18 cellular contexts compared by ENCODE assay signal in genomic region chr18:5369513-5369912, GRCh38.
A peak's percentile ranks its signal among the peaks of the same experiment; 100 is the strongest.
DNase-seq lines count a peak whose midpoint lies in the region; ATAC-seq, FAIRE-seq and TF ChIP-seq lines count a peak whose summit lies in the region.
"Had no signal": no experiment of that assay in that cellular context is flagged by ENCODE, and none has a peak within 500 bp of the region (broad histone marks: within the 10 kb centered on the region; RNA-seq: fewer than 3 reads in every experiment).

No MANE protein-coding gene starts in this region.

- no peaks in the 10 kb centered on the region for H3K27me3 Mint-ChIP-seq in GM23338 (ENCODE audit: insufficient read depth, low read depth, poor library complexity)

- DNase-seq in NCI-H748 (lab: John Stamatoyannopoulos, UW; ENCODE audit: unreplicated experiment) (peak; percentile 35), NCI-H748 treated with DMSO at 0.1 percent for 48 hours (lab: John Stamatoyannopoulos, UW) (no peak), GM23338 (ENCODE audit: low spot score) (no peak), GM12878 (ENCODE audit: low read depth, low spot score) (no peak), neuronal stem cell (ENCODE audit: low spot score) (no peak)
- DNase-seq: CD8-positive, alpha-beta memory T cell; COR-L47; GOT3; H9 had no signal

- 34% methylated on average over 2 of the region's 2 CpGs for WGBS in GM12878 (ENCODE audit: insufficient coverage, insufficient replicate concordance, low lambda C conversion rate, missing lambda C conversion rate)
- WGBS in neuronal stem cell (ENCODE audit: extremely low coverage in 2 of 2, insufficient read length in 2 of 2, insufficient replicate concordance in 1 of 2), 2 donors = no CpG with 5 or more reads among the region's 2 CpGs

- POLR2A ChIA-PET in GM12878 (lab: Charles Lee) = no interaction called here

- peaks cover 6% of the 10 kb centered on the region; the same call in 2 of the 3 replicates for H3K4me1 Mint-ChIP-seq in GM23338
- H3K4me1 Mint-ChIP-seq: B cell; CD8-positive, alpha-beta memory T cell had no signal

- H3K4me3 Mint-ChIP-seq in GM23338 = no peak overlapping the region
- H3K4me3 Mint-ChIP-seq: B cell; CD8-positive, alpha-beta memory T cell; H9 had no signal

- H2AFZ ChIP-seq in GM23338 (peak overlapping the region; percentile 32; the same call in 1 of the 2 replicates), GM12878 (ENCODE audit: control insufficient read depth, low read depth, low read length) (no peak overlapping the region), neuronal stem cell (ENCODE audit: low read length) (peak overlapping the region; percentile 68)

- H3K4me3 ChIP-seq in GM23338 = no peak overlapping the region
- no peak overlapping the region for H3K4me3 ChIP-seq in GM12878
- H3K4me3 ChIP-seq in neuronal stem cell (ENCODE audit: low read length in 2 of 2) = no peak overlapping the region
- H3K4me3 ChIP-seq: BLaER1 treated with 17β-estradiol and CSF1 and Interleukin-3, amounts not matched to agents 10 nM and 100 nM had no signal

- no peaks in the 10 kb centered on the region for H3K36me3 Mint-ChIP-seq in GM23338 (ENCODE audit: low read depth)
- H3K36me3 Mint-ChIP-seq: CD8-positive, alpha-beta memory T cell had no signal

- BruUV-seq in GM12878 (replicated peaks; lab: Mats Ljungman, UMichigan) = no TSS peak

- CTCF ChIA-PET in GM12878 (lab: Yijun Ruan, JAX) = no interaction called here

- H3K4me2 ChIP-seq in GM23338 (no peak overlapping the region), GM12878 (ENCODE audit: control insufficient read depth, insufficient read depth) (no peak overlapping the region), neuronal stem cell (ENCODE audit: insufficient read depth, low read length, poor library complexity, severe bottlenecking) (no peak overlapping the region)
- H3K4me2 ChIP-seq: BLaER1 treated with 17β-estradiol and CSF1 and Interleukin-3, amounts not matched to agents 10 nM and 100 nM had no signal

- no peak overlapping the region for H2BK12ac ChIP-seq in neuronal stem cell (ENCODE audit: low read length)

- TF ChIP-seq POLR2A in GM12878 (IDR thresholded peaks at IDR 0.05; ENCODE audit: low read depth, low read length) = no peak

- H3K36me3 ChIP-seq in GM23338 (ENCODE audit: insufficient read depth) (no peaks in the 10 kb centered on the region), GM12878 (ENCODE audit: control insufficient read depth in 2 of 2, insufficient read depth in 2 of 2, low read length in 1 of 2) (no peaks in the 10 kb centered on the region), neuronal stem cell (replicated peaks in 1 of 2; ENCODE audit: control insufficient read depth in 2 of 2, insufficient read depth in 2 of 2, low read length in 2 of 2) (no peaks in the 10 kb centered on the region)
- H3K36me3 ChIP-seq: BLaER1 treated with 17β-estradiol and CSF1 and Interleukin-3, amounts not matched to agents 10 nM and 100 nM had no signal

- no peak overlapping the region for H2BK15ac ChIP-seq in neuronal stem cell (ENCODE audit: low read length)

- SMC1A ChIA-PET in GM12878 (lab: Charles Lee; ENCODE audit: uncharacterized antibody, unreplicated experiment) = no interaction called here

- H3K27ac ChIP-seq in GM23338 (ENCODE audit: low read depth) (no peak overlapping the region), GM12878 (ENCODE audit: control insufficient read depth, insufficient read depth) (no peak overlapping the region), neuronal stem cell (replicated peaks; ENCODE audit: low read length) (no peak overlapping the region)
- H3K27ac ChIP-seq: 22Rv1; BLaER1 treated with 17β-estradiol and CSF1 and Interleukin-3, amounts not matched to agents 10 nM and 100 nM had no signal

- no peaks in the 10 kb centered on the region for H3F3A ChIP-seq in GM23338 (replicated peaks; ENCODE audit: low read depth)

- in situ Hi-C loops in GM12878 (cut with MboI) = no loop called here

- no peak overlapping the region for H4K8ac ChIP-seq in neuronal stem cell (ENCODE audit: low read depth, low read length)

- no peak for TF ChIP-seq RAD21 in GM12878 (IDR thresholded peaks at IDR 0.05; ENCODE audit: insufficient read depth, low read depth, low read length)

- no peaks in the 10 kb centered on the region for H3K9me3 Mint-ChIP-seq in GM23338
- H3K9me3 Mint-ChIP-seq: H9 had no signal

- H3K27me3 ChIP-seq in GM23338 (ENCODE audit: insufficient read depth) (no peaks in the 10 kb centered on the region), GM12878 (replicated peaks in 1 of 2; ENCODE audit: control insufficient read depth in 2 of 2, insufficient read depth in 2 of 2, low read length in 1 of 2) (no peaks in the 10 kb centered on the region), neuronal stem cell (ENCODE audit: control insufficient read depth in 3 of 3, insufficient read depth in 3 of 3, low read depth in 1 of 3, low read length in 3 of 3) (no peaks in the 10 kb centered on the region)
- H3K27me3 ChIP-seq: BLaER1 treated with 17β-estradiol and CSF1 and Interleukin-3, amounts not matched to agents 10 nM and 100 nM had no signal

- H3K23ac ChIP-seq in neuronal stem cell (ENCODE audit: low read depth, low read length, poor library complexity) = no peak overlapping the region

- no peak overlapping the region for H2BK5ac ChIP-seq in neuronal stem cell (ENCODE audit: low read length)

- H3K14ac ChIP-seq in neuronal stem cell (ENCODE audit: low read length) = no peak overlapping the region

- RAD21 ChIA-PET in GM12878 (lab: Charles Lee; ENCODE audit: unreplicated experiment) = no interaction called here

- ATAC-seq in GM23338 (no peak), GM12878 (no peak), HG03097 (IDR thresholded peaks at IDR 0.05; ENCODE audit: low FRiP score, unreplicated experiment) (no peak), HG02973 (IDR thresholded peaks at IDR 0.05; ENCODE audit: unreplicated experiment) (no peak)

- H3K27ac Mint-ChIP-seq in GM23338 = no peak overlapping the region
- H3K27ac Mint-ChIP-seq: B cell; CD8-positive, alpha-beta memory T cell; H9 had no signal

- no peak overlapping the region for H4K91ac ChIP-seq in neuronal stem cell (ENCODE audit: low read depth, low read length, poor library complexity)

- H3K79me1 ChIP-seq in neuronal stem cell (ENCODE audit: low read depth, low read length) = no peaks in the 10 kb centered on the region

- H3K18ac ChIP-seq in neuronal stem cell (ENCODE audit: low read length) = no peak overlapping the region

- FAIRE-seq in GM12878 (lab: Jason Lieb, UNC) = no peak
- FAIRE-seq: D721Med, G401.6, GM12892, GM18507 had no signal

- intact Hi-C loops in GM12878 (cut with micrococcal nuclease; ENCODE audit: unreplicated experiment) = no loop called here

- H3K9ac ChIP-seq in GM12878 (ENCODE audit: control insufficient read depth, insufficient read depth, low read length) (no peak overlapping the region), neuronal stem cell (ENCODE audit: low read depth, low read length, poor library complexity) (no peak overlapping the region)
- H3K9ac ChIP-seq: BLaER1 treated with 17β-estradiol and CSF1 and Interleukin-3, amounts not matched to agents 10 nM and 100 nM had no signal

- H3K9me2 ChIP-seq in GM23338 (ENCODE audit: insufficient read depth) = no peaks in the 10 kb centered on the region

- no peaks in the 10 kb centered on the region for H4K20me1 ChIP-seq in GM23338 (replicated peaks; ENCODE audit: insufficient read depth)
- H4K20me1 ChIP-seq in GM12878 (ENCODE audit: control insufficient read depth, insufficient read depth) = no peaks in the 10 kb centered on the region
- H4K20me1 ChIP-seq: BLaER1 treated with 17β-estradiol and CSF1 and Interleukin-3, amounts not matched to agents 10 nM and 100 nM had no signal

- no peak overlapping the region for H2AK5ac ChIP-seq in neuronal stem cell (ENCODE audit: low read depth, low read length)

- H3K79me2 ChIP-seq in GM23338 (replicated peaks; ENCODE audit: insufficient read depth) (no peaks in the 10 kb centered on the region), GM12878 (ENCODE audit: control insufficient read depth, insufficient read depth, low read length) (no peaks in the 10 kb centered on the region)

- no peak for TF ChIP-seq EP300 in GM12878 (IDR thresholded peaks at IDR 0.05; ENCODE audit: borderline replicate concordance in 1 of 2, control insufficient read depth in 1 of 2, low read depth in 2 of 2, low read length in 2 of 2)

- H3K4me1 ChIP-seq in GM23338 (ENCODE audit: insufficient read depth) (0 out of 2 replicates have a peak, but pooled peaks cover 5% of the 10 kb centered on the region), GM12878 (ENCODE audit: control insufficient read depth, insufficient read depth, low read length) (no peaks in the 10 kb centered on the region), neuronal stem cell (ENCODE audit: control insufficient read depth in 2 of 2, insufficient read depth in 1 of 2, low read depth in 1 of 2, low read length in 2 of 2) (no peaks in the 10 kb centered on the region)
- H3K4me1 ChIP-seq: BLaER1 treated with 17β-estradiol and CSF1 and Interleukin-3, amounts not matched to agents 10 nM and 100 nM had no signal

- no peak overlapping the region for H2BK120ac ChIP-seq in neuronal stem cell (ENCODE audit: low read depth, low read length)

- no peaks in the 10 kb centered on the region for H3K9me3 ChIP-seq in GM12878 (replicated peaks; ENCODE audit: control insufficient read depth, insufficient read depth, low read length)
- H3K9me3 ChIP-seq in neuronal stem cell (replicated peaks in 1 of 2; ENCODE audit: control insufficient read depth in 2 of 2, insufficient read depth in 1 of 2, low read depth in 1 of 2, low read length in 2 of 2) = no peaks in the 10 kb centered on the region
- H3K9me3 ChIP-seq: BLaER1 treated with 17β-estradiol and CSF1 and Interleukin-3, amounts not matched to agents 10 nM and 100 nM had no signal

- no peak for TF ChIP-seq CTCF in GM23338 (conservative IDR thresholded peaks at IDR 0.05; ENCODE audit: low read depth in 2 of 2)
- no peak for TF ChIP-seq CTCF in GM12878 (IDR thresholded peaks at IDR 0.05 in 2 of 3, conservative IDR thresholded peaks at IDR 0.05 in 1 of 3; ENCODE audit: control insufficient read depth in 2 of 3, extremely low read depth in 1 of 3, insufficient read depth in 1 of 3, low read depth in 3 of 3, low read length in 3 of 3)

- no peak overlapping the region for H3K4ac ChIP-seq in neuronal stem cell (ENCODE audit: low read length)

TF ChIP-seq in GM23338, 12 proteins besides CTCF, POLR2A, EP300 and RAD21 (continues in another document):
- TF ChIP-seq NANOG (IDR thresholded peaks at IDR 0.05; ENCODE audit: borderline replicate concordance) = no peak
- TF ChIP-seq CREB1 (CRISPR knock-in tag; IDR thresholded peaks at IDR 0.05; ENCODE audit: low read depth) = no peak

TF ChIP-seq in GM12878, 131 proteins besides CTCF, POLR2A, EP300 and RAD21:
- peak; percentile 55; the same call in 1 of the 2 replicates for TF ChIP-seq RAD51 (IDR thresholded peaks at IDR 0.05)
- no peak for TF ChIP-seq ATF3 (IDR thresholded peaks at IDR 0.05; ENCODE audit: borderline replicate concordance, extremely low read depth, low read depth, low read length)
